ENCODE assay signal across 8 cellular contexts in genomic region chr3:195458188-195458800, GRCh38. TPM values are rescaled to one million over a fixed set of nuclear protein-coding genes. Genes with fewer than 3 reads are reported as not detected.
DNase-seq lines count a peak whose midpoint lies in the region; ATAC-seq, FAIRE-seq and TF ChIP-seq lines count a peak whose summit lies in the region.

No MANE protein-coding gene starts in this region.

- no peaks in the 10 kb centered on the region for H3K36me3 ChIP-seq in RWPE2 (ENCODE audit: low read depth)
- no peaks in the 10 kb centered on the region for H3K36me3 ChIP-seq in left lung

- TF ChIP-seq POLR2A in GM12891 (IDR thresholded peaks at IDR 0.05; ENCODE audit: low read depth, low read length), result no peak

- ATAC-seq in HG02610 (IDR thresholded peaks at IDR 0.05; ENCODE audit: unreplicated experiment) (peak; percentile 61), RWPE2 (ENCODE audit: low read depth) (0 out of 3 replicates have a peak, but pooled peaks have one; percentile 25), left lung (peak; percentile 81), HG02588 (IDR thresholded peaks at IDR 0.05; ENCODE audit: unreplicated experiment) (no peak)

- intact Hi-C loops in left lung (cut with DNase I), result no loop called here

- FAIRE-seq in GM12891 (lab: Jason Lieb, UNC), result peak; percentile 48

- H3K4me1 ChIP-seq in RWPE2 (ENCODE audit: insufficient read depth, poor library complexity, severe bottlenecking), result no peaks in the 10 kb centered on the region
- H3K4me1 ChIP-seq in left lung, result peaks cover 4 to 16% of the 10 kb centered on the region in 2 donors

- H3K9me3 ChIP-seq in RWPE2 (ENCODE audit: severe bottlenecking), result no peaks in the 10 kb centered on the region
- H3K9me3 ChIP-seq in left lung, result no peaks in the 10 kb centered on the region

- H3K27me3 ChIP-seq in RWPE2 (ENCODE audit: insufficient read depth, poor library complexity, severe bottlenecking), result no peaks in the 10 kb centered on the region
- no peaks in the 10 kb centered on the region for H3K27me3 ChIP-seq in left lung

- H3K4me3 ChIP-seq in RWPE2 (ENCODE audit: severe bottlenecking) (no peak overlapping the region), left lung (no peak overlapping the region)

- TF ChIP-seq CTCF in RWPE2 (IDR thresholded peaks at IDR 0.05; ENCODE audit: poor library complexity, severe bottlenecking) (no peak), left lung (IDR thresholded peaks at IDR 0.05) (no peak)

- H3K27ac ChIP-seq in RWPE2 (ENCODE audit: poor library complexity, severe bottlenecking) (no peak overlapping the region), left lung (peak overlapping the region in 1 of 2 donors; percentile 34)

- peak; percentile 20 for DNase-seq in GM12891 (ENCODE audit: insufficient read length, low spot score)
- DNase-seq in RWPE2 (ENCODE audit: low spot score), result no peak
- no peak for DNase-seq in left lung
- DNase-seq in stimulated activated CD4-positive, alpha-beta T cell treated with anti-CD3 and anti-CD28 coated beads, Interleukin-15, amount 100 ng/mL, for 24 hours, result no peak
- DNase-seq in midbrain (lab: John Stamatoyannopoulos, UW), result no peak
- no peak for DNase-seq in activated CD4-positive, CD25-positive, alpha-beta regulatory T cell (lab: John Stamatoyannopoulos, UW)

TF ChIP-seq in GM12891, 5 proteins besides CTCF, POLR2A, EP300 and RAD21:
- TF ChIP-seq POLR2AphosphoS5 (IDR thresholded peaks at IDR 0.05; ENCODE audit: low read depth, low read length) (no peak), TAF1 (IDR thresholded peaks at IDR 0.05; ENCODE audit: low read depth, low read length) (no peak), SPI1 (IDR thresholded peaks at IDR 0.05; ENCODE audit: low read depth, low read length) (no peak), POU2F2 (IDR thresholded peaks at IDR 0.05; ENCODE audit: low read depth, low read length) (no peak), PAX5 (IDR thresholded peaks at IDR 0.05; ENCODE audit: insufficient read depth, low read length, severe bottlenecking) (no peak)

RNA-seq across cellular contexts. Expression of gene ACAP2, which starts 15.5 kb away (rescaled TPM):
- 10.7 TPM for polyA plus RNA-seq in GM12891 (2012; ENCODE audit: low read depth, missing spikeins)
- total RNA-seq in left lung, result 10 to 100 TPM; 44.7 to 78.7 TPM
